In genomic region chr20:63707558-63708300, GRCh38 we compare ENCODE assay signal across 8 cellular contexts. TPM values are rescaled to one million over a fixed set of nuclear protein-coding genes. Genes with fewer than 3 reads are reported as not detected.
DNase-seq lines count a peak whose midpoint lies in the region; ATAC-seq lines count a peak whose summit lies in the region.

Gene ARFRP1 (minus strand): TSS chr20:63707976. CDS start chr20:63707091, 885 bp downstream.
Gene ZGPAT (plus strand): TSS chr20:63708039. CDS start chr20:63708581, 542 bp downstream.

- no peaks in the 10 kb centered on the region for H3K27me3 ChIP-seq in CD4-positive, CD25-positive, alpha-beta regulatory T cell (ENCODE audit: control insufficient read depth, insufficient read depth, low read length)

- no peaks in the 10 kb centered on the region for H3K9me3 ChIP-seq in CD4-positive, CD25-positive, alpha-beta regulatory T cell (ENCODE audit: control insufficient read depth in 2 of 2, low read length in 2 of 2)

- peak; percentile 82 to 95 (median 88) for DNase-seq in CD4-positive, CD25-positive, alpha-beta regulatory T cell
- peak; percentile 47 for DNase-seq in HS-5 (ENCODE audit: low read depth)
- DNase-seq in NOMO-1 treated with DMSO at 0.1 percent for 48 hours (lab: John Stamatoyannopoulos, UW; ENCODE audit: unreplicated experiment) = peak; percentile 85
- DNase-seq in effector memory CD8-positive, alpha-beta T cell = peak; percentile 78 to 83 (median 79)
- DNase-seq in medulla oblongata (ENCODE audit: extremely low spot score) = peak; percentile 87
- DNase-seq in stimulated activated CD8-positive, alpha-beta memory T cell treated with anti-CD3 and anti-CD28 coated beads, Interleukin-12 subunit alpha, Interleukin-12 subunit beta, amount 100 ng/mL, for 1 hour (ENCODE audit: low read depth) = peak; percentile 77

- peak; percentile 87 to 90 for ATAC-seq in CD4-positive, CD25-positive, alpha-beta regulatory T cell (ENCODE audit: low read depth in 2 of 2)
- ATAC-seq in GM19455 (IDR thresholded peaks at IDR 0.05; ENCODE audit: unreplicated experiment) = peak; percentile 55
- ATAC-seq in effector memory CD8-positive, alpha-beta T cell (replicated peaks) = peak; percentile 82

- CTCF ChIA-PET in activated CD8-positive, alpha-beta memory T cell treated with anti-CD3 and anti-CD28 coated beads for 36 hours (lab: Charles Lee) = interaction anchor here (0.6 to 3.0 kb wide), 19 partner anchors 9 to 339 kb away, joined by 3 to 15 read pairs (median 4); partner anchors contain the start of genes LIME1, PRPF6, PTK6 and SLC2A4RG

- peaks cover 25% of the 10 kb centered on the region for H3K36me3 Mint-ChIP-seq in CD4-positive, CD25-positive, alpha-beta regulatory T cell
- peaks cover 66% of the 10 kb centered on the region for H3K36me3 Mint-ChIP-seq in effector memory CD8-positive, alpha-beta T cell (ENCODE audit: insufficient read depth)

- peak within 1 kb of the TSS; percentile 89 to 97 (median 91) for H3K27ac Mint-ChIP-seq in CD4-positive, CD25-positive, alpha-beta regulatory T cell
- H3K27ac Mint-ChIP-seq in effector memory CD8-positive, alpha-beta T cell = peak within 1 kb of the TSS; percentile 82 to 94

- H3K36me3 ChIP-seq in CD4-positive, CD25-positive, alpha-beta regulatory T cell (ENCODE audit: control insufficient read depth, insufficient read depth, low read length) = peaks cover 52% of the 10 kb centered on the region

- H3K4me1 ChIP-seq in CD4-positive, CD25-positive, alpha-beta regulatory T cell (ENCODE audit: control insufficient read depth, insufficient read depth, low read length, poor library complexity, severe bottlenecking) = peaks cover 36% of the 10 kb centered on the region

- H3K9me3 Mint-ChIP-seq in CD4-positive, CD25-positive, alpha-beta regulatory T cell = peaks cover 0 to 2% (median 0%) of the 10 kb centered on the region in 7 donors
- no peaks in the 10 kb centered on the region for H3K9me3 Mint-ChIP-seq in effector memory CD8-positive, alpha-beta T cell

- H3K4me1 Mint-ChIP-seq in CD4-positive, CD25-positive, alpha-beta regulatory T cell = peaks cover 21 to 59% (median 28%) of the 10 kb centered on the region in 4 donors
- H3K4me1 Mint-ChIP-seq in effector memory CD8-positive, alpha-beta T cell (ENCODE audit: low read depth in 2 of 2) = peaks cover 37 to 38% of the 10 kb centered on the region in 2 donors

- POLR2A ChIA-PET in activated CD8-positive, alpha-beta memory T cell treated with anti-CD3 and anti-CD28 coated beads for 36 hours (lab: Charles Lee) = interaction anchor here (0.7 to 2.9 kb wide), 11 partner anchors 9 to 170 kb away, joined by 3 to 17 read pairs (median 4); partner anchors contain the start of genes GMEB2, LIME1 and TPD52L2

- peak within 1 kb of the TSS; percentile 82 for H3K27ac ChIP-seq in CD4-positive, CD25-positive, alpha-beta regulatory T cell (ENCODE audit: insufficient read depth, low read length, poor library complexity, severe bottlenecking)

- no peaks in the 10 kb centered on the region for H3K27me3 Mint-ChIP-seq in CD4-positive, CD25-positive, alpha-beta regulatory T cell
- no peaks in the 10 kb centered on the region for H3K27me3 Mint-ChIP-seq in effector memory CD8-positive, alpha-beta T cell

- peak within 1 kb of the TSS; percentile 59 for H3K4me3 ChIP-seq in CD4-positive, CD25-positive, alpha-beta regulatory T cell (ENCODE audit: low read depth, low read length)

- H3K4me3 Mint-ChIP-seq in CD4-positive, CD25-positive, alpha-beta regulatory T cell = peak within 1 kb of the TSS; percentile 87 to 94 (median 92)
- peak within 1 kb of the TSS; percentile 85 to 87 for H3K4me3 Mint-ChIP-seq in effector memory CD8-positive, alpha-beta T cell

RNA-seq across cellular contexts. Expression of gene ARFRP1, which starts in this region (rescaled TPM):
- 51.6 TPM for total RNA-seq in CD4-positive, CD25-positive, alpha-beta regulatory T cell
- polyA plus RNA-seq in CD4-positive, CD25-positive, alpha-beta regulatory T cell = 10 to 100 TPM; 56.6 to 65.7 (median 63.1) TPM
- total RNA-seq in activated CD8-positive, alpha-beta memory T cell treated with anti-CD3 and anti-CD28 coated beads for 36 hours = 10 to 100 TPM; 63.7 to 65.2 TPM

RNA-seq across cellular contexts. Expression of gene ZGPAT, which starts in this region (rescaled TPM):
- total RNA-seq in CD4-positive, CD25-positive, alpha-beta regulatory T cell = 51.5 TPM
- 10 to 100 TPM; 34.0 to 43.2 (median 40.3) TPM for polyA plus RNA-seq in CD4-positive, CD25-positive, alpha-beta regulatory T cell
- total RNA-seq in activated CD8-positive, alpha-beta memory T cell treated with anti-CD3 and anti-CD28 coated beads for 36 hours = 10 to 100 TPM; 24.9 to 25.1 TPM

Comparison
In these comparisons a context has a peak if more than half of its experiments do, and no peak if none do; other contexts are left out.
1. Peak in every context shown above with its lines: DNase-seq, ATAC-seq, H3K4me3 ChIP-seq and H3K27ac ChIP-seq.